Comparison of ENCODE assay signal across 28 cellular contexts in the genomic region with DNA sequence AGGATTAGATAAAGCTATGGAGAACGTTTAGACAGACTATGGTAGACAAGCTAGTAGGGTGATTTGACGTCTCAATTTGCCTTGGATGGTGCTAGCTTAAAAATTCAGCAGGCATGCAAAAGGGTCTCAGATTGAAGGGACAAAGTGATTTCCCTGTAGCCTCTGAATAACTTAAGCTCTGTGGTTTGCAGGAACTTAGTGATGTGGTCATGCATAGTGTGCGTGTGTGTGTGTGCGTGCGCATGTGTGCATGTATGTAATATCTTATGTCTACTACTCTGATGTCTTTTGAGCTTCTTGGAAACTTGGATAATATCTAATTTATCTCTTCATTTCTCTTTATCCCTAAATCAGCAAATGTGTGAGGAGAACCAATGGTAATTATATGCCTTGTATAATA.
"Had no signal": no experiment of that assay in that cellular context is flagged by ENCODE, and none has a peak within 500 bp of the region (broad histone marks: within the 10 kb centered on the region; RNA-seq: fewer than 3 reads in every experiment).

No MANE protein-coding gene starts in this region.

- H3K27me3 Mint-ChIP-seq: stimulated activated memory B cell treated with anti-CD40 and anti-IgM and Interleukin-4, amounts not matched to agents 10 μg/mL and 1 μg/mL and 100 μg/mL, for 72 hours; stimulated activated naive B cell treated with anti-CD40 and anti-IgM and Interleukin-4, amounts not matched to agents 10 μg/mL and 1 μg/mL and 100 μg/mL, for 72 hours; type B pancreatic cell had no signal

- H3K4me1 Mint-ChIP-seq: stimulated activated effector memory CD8-positive, alpha-beta T cell treated with anti-CD3 and anti-CD28 coated beads, Interleukin-12 subunit alpha, Interleukin-12 subunit beta, amount 100 ng/mL, for 72 hours; stimulated activated memory B cell treated with anti-CD40 and anti-IgM and Interleukin-4, amounts not matched to agents 10 μg/mL and 1 μg/mL and 100 μg/mL, for 72 hours; stimulated activated naive B cell treated with anti-CD40 and anti-IgM and Interleukin-4, amounts not matched to agents 10 μg/mL and 1 μg/mL and 100 μg/mL, for 72 hours; stimulated activated naive CD8-positive, alpha-beta T cell treated with anti-CD3 and anti-CD28 coated beads, Interleukin-15, amount 100 ng/mL, for 72 hours had no signal

- FAIRE-seq: urothelium cell line had no signal

- H3K4me3 ChIP-seq: stomach, suprapubic skin, testis, thoracic aorta, thyroid gland, tibial artery, tibial nerve, transverse colon, upper lobe of left lung, uterus, vagina had no signal

- H3K4me1 ChIP-seq: stomach, suprapubic skin, testis, thyroid gland, tibial nerve, upper lobe of left lung, uterus, vagina had no signal

- H3K4me3 Mint-ChIP-seq: stimulated activated effector memory CD8-positive, alpha-beta T cell treated with anti-CD3 and anti-CD28 coated beads, Interleukin-12 subunit alpha, Interleukin-12 subunit beta, amount 100 ng/mL, for 72 hours; stimulated activated memory B cell treated with anti-CD40 and anti-IgM and Interleukin-4, amounts not matched to agents 10 μg/mL and 1 μg/mL and 100 μg/mL, for 72 hours; stimulated activated naive B cell treated with anti-CD40 and anti-IgM and Interleukin-4, amounts not matched to agents 10 μg/mL and 1 μg/mL and 100 μg/mL, for 72 hours; stimulated activated naive CD8-positive, alpha-beta T cell treated with anti-CD3 and anti-CD28 coated beads, Interleukin-15, amount 100 ng/mL, for 72 hours; stimulated activated naive CD8-positive, alpha-beta T cell treated with anti-CD3 and anti-CD28 coated beads, Interleukin-15, Interleukin-2, amounts not matched to agents 100 ng/mL and 50 ng/mL, for 24 hours; type B pancreatic cell had no signal

- H3K36me3 ChIP-seq: stomach, suprapubic skin, thoracic aorta, thyroid gland, tibial artery, tibial nerve, transverse colon, upper lobe of left lung, uterus, vagina had no signal

- H3K9me3 Mint-ChIP-seq: stimulated activated effector memory CD8-positive, alpha-beta T cell treated with anti-CD3 and anti-CD28 coated beads, Interleukin-12 subunit alpha, Interleukin-12 subunit beta, amount 100 ng/mL, for 72 hours; stimulated activated memory B cell treated with anti-CD40 and anti-IgM and Interleukin-4, amounts not matched to agents 10 μg/mL and 1 μg/mL and 100 μg/mL, for 72 hours; stimulated activated naive B cell treated with anti-CD40 and anti-IgM and Interleukin-4, amounts not matched to agents 10 μg/mL and 1 μg/mL and 100 μg/mL, for 72 hours; stimulated activated naive CD8-positive, alpha-beta T cell treated with anti-CD3 and anti-CD28 coated beads, Interleukin-15, Interleukin-2, amounts not matched to agents 100 ng/mL and 50 ng/mL, for 24 hours had no signal

- H3K27ac ChIP-seq: stomach, suprapubic skin, testis, thoracic aorta, thyroid gland, tibial artery, tibial nerve, transverse colon, upper lobe of left lung, uterus, vagina had no signal

- ATAC-seq: stimulated activated effector memory CD8-positive, alpha-beta T cell treated with anti-CD3 and anti-CD28 coated beads, Interleukin-12 subunit alpha, Interleukin-12 subunit beta, amount 100 ng/mL, for 72 hours; stimulated activated memory B cell treated with anti-CD40 and anti-IgM and Interleukin-4, amounts not matched to agents 10 μg/mL and 1 μg/mL and 100 μg/mL, for 72 hours; stimulated activated naive B cell treated with anti-CD40 and anti-IgM and Interleukin-4, amounts not matched to agents 10 μg/mL and 1 μg/mL and 100 μg/mL, for 72 hours; stimulated activated naive CD8-positive, alpha-beta T cell treated with anti-CD3 and anti-CD28 coated beads, Interleukin-15, amount 100 ng/mL, for 72 hours; stimulated activated naive CD8-positive, alpha-beta T cell treated with anti-CD3 and anti-CD28 coated beads, Interleukin-15, Interleukin-2, amounts not matched to agents 100 U/mL and 50 U/mL, for 24 hours had no signal

- DNase-seq: stimulated activated CD4-positive, alpha-beta T cell treated with anti-CD3 and anti-CD28 coated beads, Interleukin-2, amount 100 ng/mL, for 48 hours; stimulated activated CD4-positive, alpha-beta T cell treated with anti-CD3 and anti-CD28 coated beads, Interleukin-4, amount 100 ng/mL, for 1 hour; stimulated activated CD4-positive, alpha-beta T cell treated with anti-CD3 and anti-CD28 coated beads, Interleukin-4, amount 100 ng/mL, for 24 hours; stimulated activated CD4-positive, alpha-beta T cell treated with anti-CD3 and anti-CD28 coated beads, Interleukin-4, amount 100 ng/mL, for 4 hours; stimulated activated CD8-positive, alpha-beta memory T cell treated with anti-CD3 and anti-CD28 coated beads, Interleukin-4, amount 100 ng/mL, for 48 hours; stimulated activated naive B cell treated with anti-CD40 and anti-IgM and Interleukin-4, amounts not matched to agents 10 μg/mL and 1 μg/mL and 100 μg/mL, for 72 hours; stimulated activated naive CD4-positive, alpha-beta T cell; stimulated activated naive CD4-positive, alpha-beta T cell treated with Interleukin-2 at 50 U/mL for 16 hours; stimulated activated naive CD8-positive, alpha-beta T cell treated with anti-CD3 and anti-CD28 coated beads, Interleukin-15, amount 100 ng/mL, for 72 hours; stimulated activated naive CD8-positive, alpha-beta T cell treated with anti-CD3 and anti-CD28 coated beads, Interleukin-15, Interleukin-2, amounts not matched to agents 100 U/mL and 50 U/mL, for 24 hours; stomach; substantia nigra; testis; thyroid gland; tibial artery; transverse colon; trophoblast cell; upper lobe of left lung; uterus had no signal

- H3K9me3 ChIP-seq: stomach, suprapubic skin, testis, thoracic aorta, thyroid gland, tibial artery, tibial nerve, transverse colon, upper lobe of left lung, uterus, vagina had no signal

- H3K27me3 ChIP-seq: stomach, suprapubic skin, testis, thyroid gland, tibial artery, tibial nerve, transverse colon, upper lobe of left lung, uterus, vagina had no signal

- H3K27ac Mint-ChIP-seq: stimulated activated effector memory CD8-positive, alpha-beta T cell treated with anti-CD3 and anti-CD28 coated beads, Interleukin-12 subunit alpha, Interleukin-12 subunit beta, amount 100 ng/mL, for 72 hours; stimulated activated memory B cell treated with anti-CD40 and anti-IgM and Interleukin-4, amounts not matched to agents 10 μg/mL and 1 μg/mL and 100 μg/mL, for 72 hours; stimulated activated naive B cell treated with anti-CD40 and anti-IgM and Interleukin-4, amounts not matched to agents 10 μg/mL and 1 μg/mL and 100 μg/mL, for 72 hours; stimulated activated naive CD8-positive, alpha-beta T cell treated with anti-CD3 and anti-CD28 coated beads, Interleukin-15, amount 100 ng/mL, for 72 hours; stimulated activated naive CD8-positive, alpha-beta T cell treated with anti-CD3 and anti-CD28 coated beads, Interleukin-15, Interleukin-2, amounts not matched to agents 100 ng/mL and 50 ng/mL, for 24 hours; type B pancreatic cell had no signal

- H3K36me3 Mint-ChIP-seq: stimulated activated effector memory CD8-positive, alpha-beta T cell treated with anti-CD3 and anti-CD28 coated beads, Interleukin-12 subunit alpha, Interleukin-12 subunit beta, amount 100 ng/mL, for 72 hours; stimulated activated memory B cell treated with anti-CD40 and anti-IgM and Interleukin-4, amounts not matched to agents 10 μg/mL and 1 μg/mL and 100 μg/mL, for 72 hours; stimulated activated naive B cell treated with anti-CD40 and anti-IgM and Interleukin-4, amounts not matched to agents 10 μg/mL and 1 μg/mL and 100 μg/mL, for 72 hours; type B pancreatic cell had no signal
